ENCODE assay signal across 3 cellular contexts in genomic region chr6:83152913-83153312, GRCh38.
TF ChIP-seq lines count a peak whose summit lies in the region.

No MANE protein-coding gene starts in this region.

TF ChIP-seq in A549, 52 proteins besides CTCF, POLR2A, EP300 and RAD21:
- peak; percentile 92 for TF ChIP-seq MAFK (IDR thresholded peaks at IDR 0.05; ENCODE audit: partially characterized antibody)
- TF ChIP-seq CBX2 (IDR thresholded peaks at IDR 0.05; ENCODE audit: borderline replicate concordance, low read depth): no peak

TF ChIP-seq in endothelial cell of umbilical vein, 7 proteins besides CTCF, POLR2A, EP300 and RAD21:
- TF ChIP-seq GATA2 (IDR thresholded peaks at IDR 0.05; ENCODE audit: insufficient read depth, insufficient read length, low read depth, low read length) (no peak), MAX (IDR thresholded peaks at IDR 0.05; ENCODE audit: insufficient read depth, insufficient read length) (no peak), POLR2AphosphoS5 (IDR thresholded peaks at IDR 0.05; ENCODE audit: insufficient read depth, low read depth, low read length) (no peak), JUN (IDR thresholded peaks at IDR 0.05; ENCODE audit: borderline replicate concordance, insufficient read depth, insufficient read length, low read depth) (no peak), MYC (IDR thresholded peaks at IDR 0.05; ENCODE audit: low read depth, low read length) (no peak), EZH2 (IDR thresholded peaks at IDR 0.05; ENCODE audit: borderline replicate concordance, low read depth, low read length, severe bottlenecking) (no peak), FOS (IDR thresholded peaks at IDR 0.05; ENCODE audit: borderline replicate concordance, insufficient read depth, low read length) (no peak)
TF ChIP-seq in endothelial cell of umbilical vein: peak in this region for 0.

TF ChIP-seq in GM23338, 12 proteins besides CTCF, POLR2A, EP300 and RAD21:
- no peak for TF ChIP-seq POLR2AphosphoS5 (IDR thresholded peaks at IDR 0.05; ENCODE audit: low read depth)
- TF ChIP-seq JUNB (IDR thresholded peaks at IDR 0.05; ENCODE audit: unreplicated experiment): no peak
- TF ChIP-seq CREB1 (CRISPR knock-in tag; IDR thresholded peaks at IDR 0.05; ENCODE audit: low read depth): no peak
- no peak for TF ChIP-seq EZH2phosphoT487 (IDR thresholded peaks at IDR 0.05; ENCODE audit: unreplicated experiment)
- no peak for TF ChIP-seq ZNF462 (CRISPR knock-in tag; IDR thresholded peaks at IDR 0.05)
- TF ChIP-seq ZNF114 (CRISPR knock-in tag; IDR thresholded peaks at IDR 0.05): no peak
